Comparison of ENCODE assay signal across 10 cellular contexts in genomic region chr4:113584407-113585150, GRCh38.
DNase-seq lines count a peak whose midpoint lies in the region; ATAC-seq and TF ChIP-seq lines count a peak whose summit lies in the region.
"Had no signal": no experiment of that assay in that cellular context is flagged by ENCODE, and none has a peak within 500 bp of the region (broad histone marks: within the 10 kb centered on the region; RNA-seq: fewer than 3 reads in every experiment).

No MANE protein-coding gene starts in this region.

- H3K9ac ChIP-seq in iPS-20b (ENCODE audit: low read depth, low read length), result no peak overlapping the region

- H3K4me1 ChIP-seq in iPS-20b (ENCODE audit: insufficient read depth, low read length) (peaks cover 12% of the 10 kb centered on the region), testis (no peaks in the 10 kb centered on the region), esophagus muscularis mucosa (peaks cover 24 to 46% (median 28%) of the 10 kb centered on the region in 4 donors)
- H3K4me1 ChIP-seq: breast epithelium had no signal

- peaks cover 8% of the 10 kb centered on the region for H3K9me3 Mint-ChIP-seq in stimulated activated naive CD8-positive, alpha-beta T cell treated with anti-CD3 and anti-CD28 coated beads, Interleukin-15, Interleukin-2, amounts not matched to agents 100 ng/mL and 50 ng/mL, for 24 hours

- DNase-seq in stimulated activated naive CD8-positive, alpha-beta T cell treated with anti-CD3 and anti-CD28 coated beads, Interleukin-15, Interleukin-2, amounts not matched to agents 100 U/mL and 50 U/mL, for 24 hours, result no peak
- DNase-seq in astrocyte of the cerebellum (ENCODE audit: low read depth) (peak; percentile 86), testis (no peak), esophagus muscularis mucosa (ENCODE audit: extremely low spot score) (no peak), 8988T (no peak), Kasumi-1 (lab: John Stamatoyannopoulos, UW) (no peak)
- DNase-seq: naive thymus-derived CD4-positive, alpha-beta T cell had no signal

- H3K27ac ChIP-seq in iPS-20b (ENCODE audit: low read length) (peak overlapping the region; percentile 52), testis (no peak overlapping the region), esophagus muscularis mucosa (replicated peaks in 1 of 4) (peak overlapping the region in 1 of 4 donors; percentile 14)
- H3K27ac ChIP-seq: breast epithelium had no signal

- no peak for ATAC-seq in stimulated activated naive CD8-positive, alpha-beta T cell treated with anti-CD3 and anti-CD28 coated beads, Interleukin-15, Interleukin-2, amounts not matched to agents 100 U/mL and 50 U/mL, for 24 hours
- ATAC-seq: naive thymus-derived CD4-positive, alpha-beta T cell had no signal

- H3K27me3 ChIP-seq in iPS-20b (ENCODE audit: insufficient read depth, low read length) (no peaks in the 10 kb centered on the region), testis (no peaks in the 10 kb centered on the region), esophagus muscularis mucosa (no peaks in the 10 kb centered on the region)
- H3K27me3 ChIP-seq: breast epithelium had no signal

- H3K9me3 ChIP-seq in iPS-20b (ENCODE audit: insufficient read depth, low read depth, low read length), result no peaks in the 10 kb centered on the region
- H3K9me3 ChIP-seq in testis, result no peaks in the 10 kb centered on the region
- no peaks in the 10 kb centered on the region for H3K9me3 ChIP-seq in esophagus muscularis mucosa
- H3K9me3 ChIP-seq: breast epithelium had no signal

- H3K4me3 ChIP-seq in astrocyte of the cerebellum (ENCODE audit: low read depth, low read length) (no peak overlapping the region), iPS-20b (ENCODE audit: low read length) (no peak overlapping the region), testis (no peak overlapping the region), esophagus muscularis mucosa (no peak overlapping the region)
- H3K4me3 ChIP-seq: breast epithelium had no signal

- H3K27me3 Mint-ChIP-seq in stimulated activated naive CD8-positive, alpha-beta T cell treated with anti-CD3 and anti-CD28 coated beads, Interleukin-15, Interleukin-2, amounts not matched to agents 100 ng/mL and 50 ng/mL, for 24 hours, result no peaks in the 10 kb centered on the region
- H3K27me3 Mint-ChIP-seq: naive thymus-derived CD4-positive, alpha-beta T cell had no signal

- TF ChIP-seq CTCF in astrocyte of the cerebellum (IDR thresholded peaks at IDR 0.05; ENCODE audit: low read depth, low read length, missing control alignments) (no peak), testis (IDR thresholded peaks at IDR 0.05) (no peak), esophagus muscularis mucosa (IDR thresholded peaks at IDR 0.05) (no peak)

- peaks cover 32% of the 10 kb centered on the region for H3K4me1 Mint-ChIP-seq in stimulated activated naive CD8-positive, alpha-beta T cell treated with anti-CD3 and anti-CD28 coated beads, Interleukin-15, Interleukin-2, amounts not matched to agents 100 ng/mL and 50 ng/mL, for 24 hours (ENCODE audit: low read depth)

- WGBS in testis, 2 donors, result 61 to 68% methylated on average over 4 of the region's 4 CpGs
- 72% methylated on average over 4 of the region's 4 CpGs for WGBS in esophagus muscularis mucosa

- peaks cover 55% of the 10 kb centered on the region for H3K36me3 Mint-ChIP-seq in stimulated activated naive CD8-positive, alpha-beta T cell treated with anti-CD3 and anti-CD28 coated beads, Interleukin-15, Interleukin-2, amounts not matched to agents 100 ng/mL and 50 ng/mL, for 24 hours (ENCODE audit: low read depth)

- H3K27ac Mint-ChIP-seq in stimulated activated naive CD8-positive, alpha-beta T cell treated with anti-CD3 and anti-CD28 coated beads, Interleukin-15, Interleukin-2, amounts not matched to agents 100 ng/mL and 50 ng/mL, for 24 hours, result peak overlapping the region; percentile 50

- intact Hi-C loops in testis (cut with DNase I; ENCODE audit: low total_unique reads), result no loop called here
- intact Hi-C loops in esophagus muscularis mucosa (cut with DNase I), result no loop called here

- no peaks in the 10 kb centered on the region for H3K36me3 ChIP-seq in iPS-20b (ENCODE audit: insufficient read depth, low read depth, low read length)
- no peaks in the 10 kb centered on the region for H3K36me3 ChIP-seq in testis (ENCODE audit: low read depth, missing control alignments)
- no peaks in the 10 kb centered on the region for H3K36me3 ChIP-seq in esophagus muscularis mucosa
- H3K36me3 ChIP-seq: breast epithelium had no signal

- TF ChIP-seq POLR2A in testis (IDR thresholded peaks at IDR 0.05), result no peak
- TF ChIP-seq POLR2A in esophagus muscularis mucosa (IDR thresholded peaks at IDR 0.05; ENCODE audit: low read depth), result no peak

- no peak for TF ChIP-seq EP300 in esophagus muscularis mucosa (IDR thresholded peaks at IDR 0.05)

- no peak overlapping the region for H3K4me3 Mint-ChIP-seq in stimulated activated naive CD8-positive, alpha-beta T cell treated with anti-CD3 and anti-CD28 coated beads, Interleukin-15, Interleukin-2, amounts not matched to agents 100 ng/mL and 50 ng/mL, for 24 hours
- H3K4me3 Mint-ChIP-seq: naive thymus-derived CD4-positive, alpha-beta T cell had no signal

- in situ Hi-C loops in astrocyte of the cerebellum (cut with HindIII; ENCODE audit: low sequenced_read_pairs), result no loop called here
